In genomic region chr3:112803472-112803871, GRCh38 we compare ENCODE assay signal across 27 cellular contexts. TPM values are rescaled to one million over a fixed set of nuclear protein-coding genes. Genes with fewer than 3 reads are reported as not detected.
"Had no signal": no experiment of that assay in that cellular context is flagged by ENCODE, and none has a peak within 500 bp of the region (broad histone marks: within the 10 kb centered on the region; RNA-seq: fewer than 3 reads in every experiment).

No MANE protein-coding gene starts in this region.

- H3K4me3 ChIP-seq: coronary artery, ovary, right atrium auricular region, sigmoid colon, skin epidermis, testis, tibial nerve had no signal

- DNase-seq: effector memory CD4-positive, alpha-beta T cell; foreskin keratinocyte; head of caudate nucleus; hippocampal formation; mesendoderm; naive B cell; nucleus accumbens; ovary; sigmoid colon; stimulated activated CD4-positive, alpha-beta T cell treated with anti-CD3 and anti-CD28 coated beads, Interleukin-2, amount 100 ng/mL, for 24 hours; stimulated activated CD4-positive, alpha-beta T cell treated with anti-CD3 and anti-CD28 coated beads, Interleukin-4, amount 100 ng/mL, for 4 hours; stimulated activated naive B cell treated with anti-CD40 and anti-IgM and Interleukin-4, amounts not matched to agents 10 μg/mL and 1 μg/mL and 100 μg/mL, for 72 hours; stimulated activated naive CD8-positive, alpha-beta T cell treated with anti-CD3 and anti-CD28 coated beads, Interleukin-15, amount 100 ng/mL, for 72 hours; testis had no signal

- H3K27ac ChIP-seq: coronary artery, ovary, right atrium auricular region, sigmoid colon, testis, tibial nerve had no signal

- ATAC-seq: esophagus mucosa; foreskin keratinocyte; stimulated activated naive B cell treated with anti-CD40 and anti-IgM and Interleukin-4, amounts not matched to agents 10 μg/mL and 1 μg/mL and 100 μg/mL, for 72 hours; stimulated activated naive CD8-positive, alpha-beta T cell treated with anti-CD3 and anti-CD28 coated beads, Interleukin-15, amount 100 ng/mL, for 72 hours had no signal

- H3K36me3 ChIP-seq: ovary, right atrium auricular region, sigmoid colon, tibial nerve had no signal

- H3K9me3 ChIP-seq: ovary, right atrium auricular region, sigmoid colon, testis, tibial nerve had no signal

- H3K27me3 ChIP-seq: foreskin keratinocyte, ovary, right atrium auricular region, sigmoid colon, testis, tibial nerve had no signal

- H3K4me1 ChIP-seq: right atrium auricular region, testis, tibial nerve had no signal

RNA-seq across cellular contexts. Expression of gene CD200R1L, which starts 43.2 kb away (rescaled TPM):
- total RNA-seq: chondrocyte, esophagus mucosa, foreskin keratinocyte, kidney epithelial cell, liver, lung microvascular endothelial cell, neural crest cell, ovary, posterior vena cava, right atrium auricular region, sigmoid colon, subcutaneous adipose tissue, tibial nerve, ureter had no signal
- polyA plus RNA-seq: foreskin keratinocyte, liver, ovary, sigmoid colon had no signal
